ENCODE assay signal across 1 cellular context in the genomic region with DNA sequence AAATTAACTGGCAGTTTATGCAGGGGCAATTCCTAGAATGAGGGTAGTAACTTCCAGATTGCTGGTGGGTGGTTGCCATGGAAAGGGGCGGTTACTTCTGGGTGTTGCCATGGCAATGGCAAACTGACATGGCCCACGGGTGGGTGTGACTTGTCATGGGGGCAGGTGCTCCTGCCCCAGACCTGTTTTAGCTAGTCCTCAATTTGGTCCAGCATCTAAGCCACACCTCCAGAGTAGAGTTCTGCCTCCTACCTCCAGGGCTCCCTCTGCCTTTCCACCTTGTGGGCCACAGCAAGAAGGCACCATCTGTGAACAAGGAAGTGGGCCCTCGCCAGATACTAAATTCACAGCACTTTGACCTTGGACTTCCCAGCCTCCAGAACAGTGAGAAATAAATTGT.
TF ChIP-seq lines count a peak whose summit lies in the region.

No MANE protein-coding gene starts in this region.

TF ChIP-seq in K562, 482 proteins besides CTCF, POLR2A, EP300 and RAD21 (continued from another document):
- TF ChIP-seq, protein P1, sequence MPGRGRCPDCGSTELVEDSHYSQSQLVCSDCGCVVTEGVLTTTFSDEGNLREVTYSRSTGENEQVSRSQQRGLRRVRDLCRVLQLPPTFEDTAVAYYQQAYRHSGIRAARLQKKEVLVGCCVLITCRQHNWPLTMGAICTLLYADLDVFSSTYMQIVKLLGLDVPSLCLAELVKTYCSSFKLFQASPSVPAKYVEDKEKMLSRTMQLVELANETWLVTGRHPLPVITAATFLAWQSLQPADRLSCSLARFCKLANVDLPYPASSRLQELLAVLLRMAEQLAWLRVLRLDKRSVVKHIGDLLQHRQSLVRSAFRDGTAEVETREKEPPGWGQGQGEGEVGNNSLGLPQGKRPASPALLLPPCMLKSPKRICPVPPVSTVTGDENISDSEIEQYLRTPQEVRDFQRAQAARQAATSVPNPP (IDR thresholded peaks at IDR 0.05; ENCODE audit: borderline replicate concordance, insufficient read depth, insufficient read length): no peak
- TF ChIP-seq SPI1 (IDR thresholded peaks at IDR 0.05; ENCODE audit: borderline replicate concordance, low read depth, low read length) (0 out of 2 replicates have a peak, but pooled peaks have one; percentile 25), RFX1 (IDR thresholded peaks at IDR 0.05) (peak; percentile 85), ZBTB8A (IDR thresholded peaks at IDR 0.05; ENCODE audit: partially characterized antibody) (no peak), BRD9 (IDR thresholded peaks at IDR 0.05; ENCODE audit: low read depth, partially characterized antibody) (no peak)
- TF ChIP-seq, protein P2, sequence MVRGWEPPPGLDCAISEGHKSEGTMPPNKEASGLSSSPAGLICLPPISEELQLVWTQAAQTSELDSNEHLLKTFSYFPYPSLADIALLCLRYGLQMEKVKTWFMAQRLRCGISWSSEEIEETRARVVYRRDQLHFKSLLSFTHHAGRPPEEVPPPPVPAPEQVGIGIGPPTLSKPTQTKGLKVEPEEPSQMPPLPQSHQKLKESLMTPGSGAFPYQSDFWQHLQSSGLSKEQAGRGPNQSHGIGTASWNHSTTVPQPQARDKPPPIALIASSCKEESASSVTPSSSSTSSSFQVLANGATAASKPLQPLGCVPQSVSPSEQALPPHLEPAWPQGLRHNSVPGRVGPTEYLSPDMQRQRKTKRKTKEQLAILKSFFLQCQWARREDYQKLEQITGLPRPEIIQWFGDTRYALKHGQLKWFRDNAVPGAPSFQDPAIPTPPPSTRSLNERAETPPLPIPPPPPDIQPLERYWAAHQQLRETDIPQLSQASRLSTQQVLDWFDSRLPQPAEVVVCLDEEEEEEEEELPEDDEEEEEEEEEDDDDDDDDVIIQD (CRISPR knock-in tag; IDR thresholded peaks at IDR 0.05): no peak
- TF ChIP-seq, protein P3, sequence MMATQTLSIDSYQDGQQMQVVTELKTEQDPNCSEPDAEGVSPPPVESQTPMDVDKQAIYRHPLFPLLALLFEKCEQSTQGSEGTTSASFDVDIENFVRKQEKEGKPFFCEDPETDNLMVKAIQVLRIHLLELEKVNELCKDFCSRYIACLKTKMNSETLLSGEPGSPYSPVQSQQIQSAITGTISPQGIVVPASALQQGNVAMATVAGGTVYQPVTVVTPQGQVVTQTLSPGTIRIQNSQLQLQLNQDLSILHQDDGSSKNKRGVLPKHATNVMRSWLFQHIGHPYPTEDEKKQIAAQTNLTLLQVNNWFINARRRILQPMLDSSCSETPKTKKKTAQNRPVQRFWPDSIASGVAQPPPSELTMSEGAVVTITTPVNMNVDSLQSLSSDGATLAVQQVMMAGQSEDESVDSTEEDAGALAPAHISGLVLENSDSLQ (IDR thresholded peaks at IDR 0.05): peak; percentile 71
- TF ChIP-seq, protein P4, sequence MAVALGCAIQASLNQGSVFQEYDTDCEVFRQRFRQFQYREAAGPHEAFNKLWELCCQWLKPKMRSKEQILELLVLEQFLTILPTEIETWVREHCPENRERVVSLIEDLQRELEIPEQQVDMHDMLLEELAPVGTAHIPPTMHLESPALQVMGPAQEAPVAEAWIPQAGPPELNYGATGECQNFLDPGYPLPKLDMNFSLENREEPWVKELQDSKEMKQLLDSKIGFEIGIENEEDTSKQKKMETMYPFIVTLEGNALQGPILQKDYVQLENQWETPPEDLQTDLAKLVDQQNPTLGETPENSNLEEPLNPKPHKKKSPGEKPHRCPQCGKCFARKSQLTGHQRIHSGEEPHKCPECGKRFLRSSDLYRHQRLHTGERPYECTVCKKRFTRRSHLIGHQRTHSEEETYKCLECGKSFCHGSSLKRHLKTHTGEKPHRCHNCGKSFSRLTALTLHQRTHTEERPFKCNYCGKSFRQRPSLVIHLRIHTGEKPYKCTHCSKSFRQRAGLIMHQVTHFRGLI (CRISPR knock-in tag; IDR thresholded peaks at IDR 0.05): no peak
- TF ChIP-seq, protein P5, sequence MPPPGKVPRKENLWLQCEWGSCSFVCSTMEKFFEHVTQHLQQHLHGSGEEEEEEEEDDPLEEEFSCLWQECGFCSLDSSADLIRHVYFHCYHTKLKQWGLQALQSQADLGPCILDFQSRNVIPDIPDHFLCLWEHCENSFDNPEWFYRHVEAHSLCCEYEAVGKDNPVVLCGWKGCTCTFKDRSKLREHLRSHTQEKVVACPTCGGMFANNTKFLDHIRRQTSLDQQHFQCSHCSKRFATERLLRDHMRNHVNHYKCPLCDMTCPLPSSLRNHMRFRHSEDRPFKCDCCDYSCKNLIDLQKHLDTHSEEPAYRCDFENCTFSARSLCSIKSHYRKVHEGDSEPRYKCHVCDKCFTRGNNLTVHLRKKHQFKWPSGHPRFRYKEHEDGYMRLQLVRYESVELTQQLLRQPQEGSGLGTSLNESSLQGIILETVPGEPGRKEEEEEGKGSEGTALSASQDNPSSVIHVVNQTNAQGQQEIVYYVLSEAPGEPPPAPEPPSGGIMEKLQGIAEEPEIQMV (tag; conservative IDR thresholded peaks at IDR 0.05; ENCODE audit: low read depth): peak; percentile 85
